9 cellular contexts compared by ENCODE assay signal in the genomic region with DNA sequence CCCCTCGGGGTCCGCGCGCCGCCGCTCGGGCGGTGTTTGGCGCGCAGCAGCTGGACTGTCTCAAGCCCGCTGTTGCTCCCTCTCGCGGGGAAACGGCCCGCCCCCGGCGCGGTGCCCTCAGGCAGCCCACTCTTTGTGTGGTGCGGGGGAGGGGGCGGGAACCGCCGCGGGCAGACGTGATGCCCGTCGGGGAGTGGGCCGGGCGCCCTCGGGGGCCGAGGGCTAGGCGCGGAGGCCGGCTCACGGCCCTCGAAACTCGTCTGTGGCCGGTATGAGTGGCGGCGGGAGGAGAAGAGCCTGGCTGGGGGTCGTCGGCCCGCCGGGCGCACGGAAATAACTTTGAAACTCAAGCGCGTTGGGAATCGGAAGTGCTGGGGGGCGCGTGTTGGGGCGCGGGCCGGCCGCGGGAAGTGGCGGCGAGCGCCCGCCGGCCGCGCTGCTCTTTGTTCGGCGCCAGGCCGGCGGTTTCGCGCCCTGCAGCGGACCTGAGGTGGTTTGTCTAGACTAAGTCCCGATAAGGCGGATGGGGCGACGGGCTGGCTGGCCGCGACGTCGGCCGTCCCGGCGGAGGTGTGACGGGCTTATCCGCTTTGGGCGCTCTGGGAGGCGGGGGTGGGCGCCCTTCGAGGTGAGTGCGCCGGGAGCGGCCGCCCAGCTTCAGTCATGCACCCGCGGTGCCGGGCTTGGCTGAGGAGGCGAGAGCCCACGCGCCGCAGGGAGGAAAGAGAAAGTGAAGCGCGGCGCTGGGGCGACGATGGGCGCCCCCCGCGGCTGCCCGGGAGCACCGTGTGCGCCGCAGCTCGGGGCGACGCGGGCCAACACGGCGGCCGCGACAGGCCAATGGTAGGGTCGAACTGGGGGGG. TPM values are rescaled to one million over a fixed set of nuclear protein-coding genes. Genes with fewer than 3 reads are reported as not detected.
A peak's percentile ranks its signal among the peaks of the same experiment; 100 is the strongest.
DNase-seq lines count a peak whose midpoint lies in the region; ATAC-seq, FAIRE-seq and TF ChIP-seq lines count a peak whose summit lies in the region.
"Had no signal": no experiment of that assay in that cellular context is flagged by ENCODE, and none has a peak within 500 bp of the region (broad histone marks: within the 10 kb centered on the region; RNA-seq: fewer than 3 reads in every experiment).

No MANE protein-coding gene starts in this region.

- in situ Hi-C loops in HepG2 (cut with HindIII; ENCODE audit: extremely low pct_ligation_motif_present, low pct_unique_long_range_greater_than_20kb): no loop called here

- no peak for TF ChIP-seq CTCF in breast epithelium (IDR thresholded peaks at IDR 0.05)
- TF ChIP-seq CTCF in HepG2 (CRISPR knock-in tag; IDR thresholded peaks at IDR 0.05): peak; percentile 35; the same call in 1 of the 2 replicates

- peaks cover 30% of the 10 kb centered on the region for H4K20me1 ChIP-seq in HepG2 (ENCODE audit: insufficient read depth, low read length)

- TF ChIP-seq EP300 in HepG2 (IDR thresholded peaks at IDR 0.05; ENCODE audit: low read depth in 2 of 2, low read length in 2 of 2) (no peak), HepG2 (CRISPR knock-in tag; IDR thresholded peaks at IDR 0.05; ENCODE audit: borderline replicate concordance) (no peak)

- H3K79me2 ChIP-seq in HepG2 (ENCODE audit: insufficient read depth, low read length): peaks cover 44% of the 10 kb centered on the region

- H3K9me3 ChIP-seq in breast epithelium: no peaks in the 10 kb centered on the region
- H3K9me3 ChIP-seq in HepG2 (ENCODE audit: low read length): no peaks in the 10 kb centered on the region

- H3K4me3 ChIP-seq in breast epithelium: peak overlapping the region; percentile 96 to 100 (median 100)
- peak overlapping the region; percentile 75 to 97 (median 83) for H3K4me3 ChIP-seq in HepG2 (replicated peaks in 1 of 3; ENCODE audit: insufficient read depth in 1 of 3, low read depth in 2 of 3, low read length in 3 of 3)

- BruUV-seq in HepG2 (replicated peaks; lab: Mats Ljungman, UMichigan): TSS peak; percentile 66

- FAIRE-seq in HepG2 (lab: Jason Lieb, UNC): no peak
- FAIRE-seq: A204.1 had no signal

- DNase-seq in DMS53 (lab: John Stamatoyannopoulos, UW): peak; percentile 71
- no peak for DNase-seq in DMS53 treated with DMSO at 0.1 percent for 48 hours (lab: John Stamatoyannopoulos, UW; ENCODE audit: unreplicated experiment)
- DNase-seq in T-helper 9 cell: peak; percentile 41
- DNase-seq in breast epithelium (ENCODE audit: low spot score in 2 of 2): peak in 1 of 2 donors; percentile 36
- DNase-seq in HepG2 (ENCODE audit: low spot score): no peak
- DNase-seq in stimulated activated CD8-positive, alpha-beta memory T cell treated with anti-CD3 and anti-CD28 coated beads, Interleukin-15, amount 100 ng/mL, for 1 hour (ENCODE audit: low read depth): peak; percentile 15
- no peak for DNase-seq in foreskin melanocyte

- peak; percentile 39; the same call in 1 of the 2 replicates for TF ChIP-seq RAD21 in HepG2 (CRISPR knock-in tag; IDR thresholded peaks at IDR 0.05)

- peak overlapping the region; percentile 71 for H3K4me2 ChIP-seq in HepG2 (ENCODE audit: low read depth, low read length)

- H3K36me3 ChIP-seq in breast epithelium (no peaks in the 10 kb centered on the region), HepG2 (replicated peaks in 1 of 2; ENCODE audit: control insufficient read depth in 1 of 2, insufficient read depth in 2 of 2, low read length in 2 of 2) (peaks cover 12 to 17% of the 10 kb centered on the region in 2 experiments)

- H3K27ac ChIP-seq in breast epithelium (peak overlapping the region; percentile 100), HepG2 (ENCODE audit: extremely low read length, insufficient read depth, low read length) (peak overlapping the region; percentile 85)

- under 1% methylated on average over 44 of the region's 118 CpGs for WGBS in HepG2 (ENCODE audit: low lambda C conversion rate)

- CTCF ChIA-PET in HepG2 (lab: Yijun Ruan, JAX; ENCODE audit: low intra/inter-chr PET ratio, low total read pairs): interaction anchor here (1.2 to 2.3 kb wide), 2 partner anchors 31 to 34 kb away, joined by 5 to 7 read pairs; no protein-coding TSS in a partner anchor

- H2AFZ ChIP-seq in HepG2 (ENCODE audit: low read length): no peak overlapping the region

- POLR2A ChIA-PET in HepG2 (lab: Yijun Ruan, JAX): interaction anchor here (0.8 to 3.1 kb wide), 21 partner anchors 8 to 658 kb away, joined by 3 to 56 read pairs (median 6); a partner anchor contains a TSS

- peak overlapping the region; percentile 99 for H3K9ac ChIP-seq in HepG2 (ENCODE audit: insufficient read depth, low read depth, low read length)

- intact Hi-C loops in breast epithelium (cut with DNase I; ENCODE audit: low total_unique reads) (no loop called here), HepG2 (cut with micrococcal nuclease; ENCODE audit: unreplicated experiment) (loop anchor here (10.0 kb wide), 1 partner anchor 664 kb away; no protein-coding TSS in a partner anchor)

- ATAC-seq in HepG2: peak; percentile 4
- ATAC-seq in HG02588 (IDR thresholded peaks at IDR 0.05; ENCODE audit: unreplicated experiment): no peak

- TF ChIP-seq POLR2A in breast epithelium (IDR thresholded peaks at IDR 0.05) (no peak), HepG2 (IDR thresholded peaks at IDR 0.05; ENCODE audit: insufficient read depth in 1 of 2, low read depth in 2 of 2, low read length in 2 of 2) (no peak; a peak in 1 of 4 replicates)

- H3K4me1 ChIP-seq in breast epithelium: peaks cover 6 to 11% of the 10 kb centered on the region in 2 donors
- H3K4me1 ChIP-seq in HepG2 (ENCODE audit: insufficient read depth, low read length): peaks cover 56% of the 10 kb centered on the region

- no peaks in the 10 kb centered on the region for H3K27me3 ChIP-seq in breast epithelium
- no peaks in the 10 kb centered on the region for H3K27me3 ChIP-seq in HepG2 (ENCODE audit: control insufficient read depth in 1 of 2, insufficient read depth in 2 of 2, low read length in 2 of 2)

RNA-seq across cellular contexts. Expression of a gene that starts 0.7 kb away (rescaled TPM):
- total RNA-seq in breast epithelium (1,000 to 10,000 TPM in 1 of 3 donors, 100 to 1,000 TPM in 2; 678 to 1,077 (median 956) TPM), HepG2 (2016; rRNA removed; fragmentation: Illumina TruSeq; extraction: Trizol) (1,086 and 1,212 TPM in 2 replicates)
- total RNA-seq in HepG2 (2016; cell fraction: cytosol; rRNA removed; fragmentation: Illumina TruSeq; extraction: Trizol; ENCODE audit: low read depth): 383 and 429 TPM in 2 replicates
- 1,123 and 1,183 TPM in 2 replicates for total RNA-seq in HepG2 (2016; cell fraction: insoluble cytoplasmic fraction; rRNA removed; fragmentation: Illumina TruSeq; extraction: Trizol)
- total RNA-seq in HepG2 (2016; cell fraction: membrane; rRNA removed; fragmentation: Illumina TruSeq; extraction: Trizol): 561 and 605 TPM in 2 replicates
- 429 and 440 TPM in 2 replicates for total RNA-seq in HepG2 (2016; cell fraction: nucleus; rRNA removed; fragmentation: Illumina TruSeq; extraction: Trizol)
- polyA plus RNA-seq in HepG2 (2011; rRNA removed): 174 and 190 TPM in 2 replicates
- polyA plus RNA-seq in HepG2 (2011; cell fraction: cytosol; rRNA removed): 192 and 196 TPM in 2 replicates
- polyA plus RNA-seq in HepG2 (2011; cell fraction: nucleus; rRNA removed): 112 and 149 TPM in 2 replicates
- polyA plus RNA-seq in HepG2 (2012): 399 and 565 TPM in 2 replicates
- 460 and 492 TPM in 2 replicates for polyA plus RNA-seq in HepG2 (2016; cell fraction: cytosol; fragmentation: Illumina TruSeq; extraction: Trizol; ENCODE audit: low read depth)
- polyA plus RNA-seq in HepG2 (2016; cell fraction: insoluble cytoplasmic fraction; fragmentation: Illumina TruSeq; extraction: Trizol; ENCODE audit: low read depth): 2,053 and 2,108 TPM in 2 replicates
- 673 and 705 TPM in 2 replicates for polyA plus RNA-seq in HepG2 (2016; cell fraction: membrane; fragmentation: Illumina TruSeq; extraction: Trizol; ENCODE audit: low read depth)
- 1,089 and 1,130 TPM in 2 replicates for polyA plus RNA-seq in HepG2 (2016; cell fraction: nucleus; fragmentation: Illumina TruSeq; extraction: Trizol; ENCODE audit: insufficient read depth, low read depth)
- polyA minus RNA-seq in HepG2 (2011; rRNA and poly(A)+ RNA removed; ENCODE audit: low replicate concordance): 146 and 188 TPM in 2 replicates
- polyA minus RNA-seq in HepG2 (2011; cell fraction: cytosol; rRNA and poly(A)+ RNA removed): 210 and 216 TPM in 2 replicates
- 83.7 and 96.4 TPM in 2 replicates for polyA minus RNA-seq in HepG2 (2011; cell fraction: nucleus; rRNA and poly(A)+ RNA removed)

Comparison
In these comparisons a context has a peak if more than half of its experiments do, and no peak if none do; other contexts are left out.
1. DNase-seq: peak in DMS53 (single experiment), T-helper 9 cell (single experiment) and stimulated activated CD8-positive, alpha-beta memory T cell treated with anti-CD3 and anti-CD28 coated beads, Interleukin-15, amount 100 ng/mL, for 1 hour (single experiment); none in DMS53 treated with DMSO at 0.1 percent for 48 hours (single experiment), HepG2 (single experiment) and foreskin melanocyte (single experiment).